ENCODE assay signal across 8 cellular contexts in the genomic region with DNA sequence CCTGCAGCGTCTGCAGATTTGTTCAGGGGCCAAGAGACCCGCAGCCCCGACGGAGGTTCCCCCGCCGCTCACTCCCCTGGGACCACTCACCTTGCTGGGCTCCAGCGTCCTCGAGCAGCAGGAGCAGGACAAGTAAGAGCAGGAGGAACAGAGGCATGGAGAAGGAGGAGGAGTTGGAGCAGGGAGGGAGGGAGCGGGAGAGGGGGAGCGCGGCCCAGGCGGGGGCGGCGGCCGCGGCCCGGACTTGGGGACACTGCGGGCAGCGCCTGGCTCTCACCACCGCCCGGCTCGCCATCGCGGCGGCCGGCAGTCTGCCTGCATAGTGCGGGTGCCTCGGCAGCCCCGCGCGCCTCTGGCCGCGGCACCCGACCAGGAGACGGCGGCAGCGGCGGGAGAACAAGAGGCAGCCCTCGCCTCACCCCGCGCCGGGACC. TPM values are rescaled to one million over a fixed set of nuclear protein-coding genes. Genes with fewer than 3 reads are reported as not detected.
A peak's percentile ranks its signal among the peaks of the same experiment; 100 is the strongest.
DNase-seq lines count a peak whose midpoint lies in the region; ATAC-seq and TF ChIP-seq lines count a peak whose summit lies in the region.

No MANE protein-coding gene starts in this region.

- H3K4me2 ChIP-seq in SK-N-SH = peak overlapping the region; percentile 81

- no peaks in the 10 kb centered on the region for H3K9me3 ChIP-seq in CD4-positive, alpha-beta memory T cell (ENCODE audit: control insufficient read depth in 1 of 2, low read length in 2 of 2)
- no peaks in the 10 kb centered on the region for H3K9me3 ChIP-seq in SK-N-SH

- POLR2A ChIA-PET in CD4-positive, alpha-beta memory T cell (lab: Charles Lee; ENCODE audit: partially characterized antibody) = no interaction called here
- POLR2A ChIA-PET in SK-N-SH (lab: Yijun Ruan, JAX) = interaction anchor here (0.7 to 1.8 kb wide), 6 partner anchors 11 to 308 kb away, joined by 3 to 4 read pairs (median 3); a partner anchor contains a TSS

- peak overlapping the region in 4 of 7 donors; percentile 38 to 52 (median 42) for H3K27ac Mint-ChIP-seq in CD4-positive, alpha-beta memory T cell
- H3K27ac Mint-ChIP-seq in chondrocyte (ENCODE audit: unreplicated experiment) = peak overlapping the region; percentile 83

- H3K27me3 Mint-ChIP-seq in CD4-positive, alpha-beta memory T cell = peaks cover 4 to 25% of the 10 kb centered on the region in 2 donors
- no peaks in the 10 kb centered on the region for H3K27me3 Mint-ChIP-seq in chondrocyte (ENCODE audit: low read depth)

- DNase-seq in CD4-positive, alpha-beta memory T cell = peak in 2 of 5 donors; percentile 1 to 7
- DNase-seq in SK-N-SH = peak; percentile 77
- peak; percentile 86 for DNase-seq in chondrocyte (ENCODE audit: low spot score)
- peak; percentile 66 for DNase-seq in kidney tubule cell (ENCODE audit: low spot score)
- DNase-seq in stimulated activated CD4-positive, alpha-beta T cell treated with anti-CD3 and anti-CD28 coated beads, Interleukin-2, amount 100 ng/mL, for 24 hours = peak; percentile 17 to 27
- DNase-seq in cortex of kidney (lab: John Stamatoyannopoulos, UW) = no peak

- H3K4me1 Mint-ChIP-seq in CD4-positive, alpha-beta memory T cell = peaks cover 8 to 28% (median 12%) of the 10 kb centered on the region in 4 donors
- H3K4me1 Mint-ChIP-seq in chondrocyte (ENCODE audit: low read depth) = peaks cover 40% of the 10 kb centered on the region

- H3K27me3 ChIP-seq in CD4-positive, alpha-beta memory T cell (ENCODE audit: insufficient read depth, low read length) = peaks cover 8% of the 10 kb centered on the region
- H3K27me3 ChIP-seq in SK-N-SH (ENCODE audit: insufficient read depth) = no peaks in the 10 kb centered on the region

- H3K4me3 ChIP-seq in CD4-positive, alpha-beta memory T cell (ENCODE audit: low read length in 2 of 2) = peak overlapping the region in 1 of 2 donors; percentile 75
- H3K4me3 ChIP-seq in SK-N-SH (ENCODE audit: low read depth in 2 of 2, low read length in 1 of 2) = peak overlapping the region; percentile 78 to 88

- no peak overlapping the region for H2AFZ ChIP-seq in SK-N-SH (ENCODE audit: low read depth)

- H3F3A ChIP-seq in SK-N-SH (replicated peaks; ENCODE audit: insufficient read depth) = peaks cover 34% of the 10 kb centered on the region

- TF ChIP-seq RAD21 in SK-N-SH (IDR thresholded peaks at IDR 0.05; ENCODE audit: low read length) = no peak

- CTCF ChIA-PET in CD4-positive, alpha-beta memory T cell (lab: Charles Lee; ENCODE audit: partially characterized antibody) = interaction anchor here (0.7 to 1.0 kb wide), 2 partner anchors 84 to 299 kb away, joined by 4 read pairs; no protein-coding TSS in a partner anchor
- CTCF ChIA-PET in SK-N-SH (lab: Yijun Ruan, JAX) = interaction anchor here (1.3 to 1.5 kb wide), 4 partner anchors 12 to 93 kb away, joined by 3 to 6 read pairs (median 5); no protein-coding TSS in a partner anchor

- intact Hi-C loops in CD4-positive, alpha-beta memory T cell (cut with micrococcal nuclease) = loop anchor here (2.0 to 5.0 kb wide), 4 partner anchors 309 to 1139 kb away; a partner anchor contains a TSS

- peaks cover 87% of the 10 kb centered on the region for H3K79me2 ChIP-seq in SK-N-SH (ENCODE audit: insufficient read depth)

- WGBS in SK-N-SH (ENCODE audit: low lambda C conversion rate) = 1% methylated on average over 16 of the region's 42 CpGs

- peak overlapping the region; percentile 95 for H3K9ac ChIP-seq in SK-N-SH

- peaks cover 0 to 4% of the 10 kb centered on the region in 2 donors for H3K36me3 Mint-ChIP-seq in CD4-positive, alpha-beta memory T cell
- no peaks in the 10 kb centered on the region for H3K36me3 Mint-ChIP-seq in chondrocyte (ENCODE audit: low read depth)

- no peaks in the 10 kb centered on the region for H3K9me3 Mint-ChIP-seq in CD4-positive, alpha-beta memory T cell
- H3K9me3 Mint-ChIP-seq in chondrocyte (ENCODE audit: low read depth) = no peaks in the 10 kb centered on the region

- H3K4me3 Mint-ChIP-seq in CD4-positive, alpha-beta memory T cell = peak overlapping the region; percentile 79 to 95 (median 87)
- H3K4me3 Mint-ChIP-seq in chondrocyte (ENCODE audit: unreplicated experiment) = peak overlapping the region; percentile 94

- H3K4me1 ChIP-seq in CD4-positive, alpha-beta memory T cell (ENCODE audit: insufficient read depth, low read length) = peaks cover 8% of the 10 kb centered on the region
- H3K4me1 ChIP-seq in SK-N-SH (ENCODE audit: control insufficient read depth in 1 of 2, insufficient read depth in 2 of 2, low read depth in 1 of 2, low read length in 1 of 2) = peaks cover 4 to 5% of the 10 kb centered on the region in 2 experiments

- TF ChIP-seq EP300 in SK-N-SH (IDR thresholded peaks at IDR 0.05; ENCODE audit: borderline replicate concordance in 1 of 2, low read depth in 1 of 2, low read length in 1 of 2) = no peak

- TF ChIP-seq CTCF in SK-N-SH (IDR thresholded peaks at IDR 0.05) (no peak), chondrocyte (IDR thresholded peaks at IDR 0.05) (no peak)

- ATAC-seq in GM19452 (IDR thresholded peaks at IDR 0.05; ENCODE audit: unreplicated experiment) (peak; percentile 31), HG03460 (IDR thresholded peaks at IDR 0.05; ENCODE audit: unreplicated experiment) (peak; percentile 23)

- H4K20me1 ChIP-seq in SK-N-SH (ENCODE audit: insufficient read depth) = peaks cover 48% of the 10 kb centered on the region

- H3K27ac ChIP-seq in CD4-positive, alpha-beta memory T cell (ENCODE audit: low read depth, low read length) = peak overlapping the region; percentile 12
- H3K27ac ChIP-seq in SK-N-SH (ENCODE audit: low read depth in 2 of 2, low read length in 1 of 2) = peak overlapping the region; percentile 82 to 92

- no peaks in the 10 kb centered on the region for H3K36me3 ChIP-seq in CD4-positive, alpha-beta memory T cell (ENCODE audit: insufficient read depth, low read length)
- peaks cover 0 to 43% of the 10 kb centered on the region in 2 experiments for H3K36me3 ChIP-seq in SK-N-SH (replicated peaks in 1 of 2; ENCODE audit: control insufficient read depth in 1 of 2, insufficient read depth in 2 of 2, low read length in 1 of 2)

- no peaks in the 10 kb centered on the region for H3K9me2 ChIP-seq in SK-N-SH

TF ChIP-seq in SK-N-SH, 30 proteins besides CTCF, POLR2A, EP300 and RAD21:
- 0 out of 2 replicates have a peak, but pooled peaks have one; percentile 21 for TF ChIP-seq POLR2AphosphoS5 (IDR thresholded peaks at IDR 0.05; ENCODE audit: low read depth, low read length)
- peak; percentile 59; the same call in 1 of the 2 replicates for TF ChIP-seq TAF1 (IDR thresholded peaks at IDR 0.05; ENCODE audit: borderline replicate concordance, low read depth, low read length)
- TF ChIP-seq TEAD4 (IDR thresholded peaks at IDR 0.05; ENCODE audit: borderline replicate concordance, insufficient read depth) = no peak

RNA-seq across cellular contexts. Expression of a gene that starts 0.4 kb away (rescaled TPM):
- 1 to 10 TPM; 1.7 to 2.5 TPM for total RNA-seq in CD4-positive, alpha-beta memory T cell
- 1 to 10 TPM in 1 of 2 donors, under 1 TPM in 1; 0.52 to 1.2 TPM for polyA plus RNA-seq in CD4-positive, alpha-beta memory T cell
- 159 and 190 TPM in 2 replicates for polyA plus RNA-seq in SK-N-SH (2012; rRNA removed)
- 198 and 211 TPM in 2 replicates for polyA plus RNA-seq in SK-N-SH (2012; cell fraction: cytosol; rRNA removed)
- polyA plus RNA-seq in SK-N-SH (2012; cell fraction: nucleus; rRNA removed) = 130 and 207 TPM in 2 replicates
- total RNA-seq in chondrocyte = 51.8 to 64.1 TPM (median 63.2 TPM) in 3 replicates

Comparison
In these comparisons a context has a peak if more than half of its experiments do, and no peak if none do; other contexts are left out.
1. RNA of a gene that starts 0.4 kb away (total RNA-seq): 51.8 to 64.1 TPM in chondrocyte; 1.7 to 2.5 TPM in CD4-positive, alpha-beta memory T cell; every median in the first group is over 10 times any median in the second.